In genomic region chr5:77175235-77175634, GRCh38 we compare ENCODE assay signal across 25 cellular contexts. TPM values are rescaled to one million over a fixed set of nuclear protein-coding genes. Genes with fewer than 3 reads are reported as not detected.
"Had no signal": no experiment of that assay in that cellular context is flagged by ENCODE, and none has a peak within 500 bp of the region (broad histone marks: within the 10 kb centered on the region; RNA-seq: fewer than 3 reads in every experiment).

No MANE protein-coding gene starts in this region.

- H3K4me2 ChIP-seq: PC-9 had no signal

- H3K36me3 Mint-ChIP-seq: activated naive CD4-positive, alpha-beta T cell treated with anti-CD3 and anti-CD28 coated beads, Interleukin-2, amount 50 U/mL, for 24 hours had no signal

- H3K36me3 ChIP-seq: breast epithelium, MG63 had no signal

- H3K4me3 ChIP-seq: breast epithelium, MG63, PC-9 had no signal

- H3K4me1 Mint-ChIP-seq: activated naive CD4-positive, alpha-beta T cell treated with anti-CD3 and anti-CD28 coated beads, Interleukin-2, amount 50 U/mL, for 24 hours; T-helper 17 cell had no signal

- H3K27ac Mint-ChIP-seq: activated CD8-positive, alpha-beta T cell treated with anti-CD3 and anti-CD28 coated beads for 36 hours; activated naive CD4-positive, alpha-beta T cell treated with anti-CD3 and anti-CD28 coated beads, Interleukin-2, amount 50 U/mL, for 24 hours; T-helper 17 cell had no signal

- H3K4me3 Mint-ChIP-seq: activated CD8-positive, alpha-beta T cell treated with anti-CD3 and anti-CD28 coated beads for 36 hours; activated naive CD4-positive, alpha-beta T cell treated with anti-CD3 and anti-CD28 coated beads, Interleukin-2, amount 50 U/mL, for 24 hours; T-helper 17 cell had no signal

- H3K27ac ChIP-seq: breast epithelium, PC-9 had no signal

- H3K27me3 ChIP-seq: MG63 had no signal

- H2AFZ ChIP-seq: PC-9 had no signal

- ATAC-seq: activated CD8-positive, alpha-beta T cell treated with anti-CD3 and anti-CD28 coated beads for 36 hours; T-helper 17 cell had no signal

- H3K9me3 ChIP-seq: breast epithelium, MG63 had no signal

- H3K4me1 ChIP-seq: breast epithelium had no signal

- DNase-seq: activated CD4-positive, CD25-positive, alpha-beta regulatory T cell; activated CD8-positive, alpha-beta memory T cell treated with anti-CD3 and anti-CD28 coated beads, Interleukin-2, amount 50 U/mL, for 4 hours; activated CD8-positive, alpha-beta T cell treated with anti-CD3 and anti-CD28 coated beads for 36 hours; activated effector memory CD4-positive, alpha-beta T cell treated with Interleukin-2 at 50 U/mL for 16 hours; activated naive CD4-positive, alpha-beta T cell; activated T-cell treated with anti-CD3 and anti-CD28 coated beads, Interleukin-2, amount 50 U/mL, for 1 hour; aorta; central memory CD4-positive, alpha-beta T cell; MG63; MV-4-11; NCI-H1092 treated with DMSO at 0.1 percent for 48 hours; NCI-H1417 treated with DMSO at 0.1 percent for 48 hours; NCI-H1694; NCI-H2029; NCI-H2107; NCI-H2171 treated with DMSO at 0.1 percent for 48 hours; NCI-H226; NCI-H510A treated with DMSO at 0.1 percent for 48 hours; PC-9; SIG-M5; T-helper 17 cell; T-helper 9 cell had no signal

- H3K9me3 Mint-ChIP-seq: activated CD8-positive, alpha-beta T cell treated with anti-CD3 and anti-CD28 coated beads for 36 hours; activated naive CD4-positive, alpha-beta T cell treated with anti-CD3 and anti-CD28 coated beads, Interleukin-2, amount 50 U/mL, for 24 hours had no signal

RNA-seq across cellular contexts. Expression of gene PDE8B, which starts 35.2 kb away (rescaled TPM):
- total RNA-seq: RPMI7951 had no signal
